In the genomic region with DNA sequence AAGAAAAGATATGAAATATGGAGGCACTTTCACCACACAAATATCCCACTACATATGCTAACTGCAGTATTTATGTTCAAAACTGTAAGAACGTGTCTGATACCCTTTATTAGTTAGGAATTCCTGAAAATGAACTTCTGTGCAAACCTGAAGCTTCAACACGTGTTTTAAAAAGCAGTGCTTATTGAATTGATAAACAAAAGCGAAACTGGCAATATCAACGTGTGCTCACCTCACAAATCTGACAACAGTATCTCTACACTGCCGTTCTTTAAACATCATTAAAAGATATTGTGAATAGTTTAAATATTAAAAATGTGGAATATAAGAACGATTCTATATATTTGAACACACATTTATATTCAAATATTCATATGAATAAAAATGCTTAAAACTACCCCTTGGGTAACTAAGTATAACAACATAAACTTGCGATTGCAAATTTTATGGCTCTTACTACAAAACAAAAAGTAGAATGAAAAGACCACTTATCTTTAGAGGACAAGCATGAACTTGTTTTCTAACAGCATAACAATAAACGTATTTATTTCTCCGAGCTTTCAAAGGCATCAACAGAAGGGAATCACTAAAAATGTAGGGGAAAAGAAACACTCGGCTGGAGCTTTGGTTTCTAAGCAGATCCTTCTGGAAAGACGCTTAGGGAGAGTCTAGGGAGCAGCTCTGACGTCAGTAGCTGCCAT, we compare ENCODE assay signal across 8 cellular contexts. TPM values are rescaled to one million over a fixed set of nuclear protein-coding genes. Genes with fewer than 3 reads are reported as not detected.
DNase-seq lines count a peak whose midpoint lies in the region; ATAC-seq and TF ChIP-seq lines count a peak whose summit lies in the region.

A gene (minus strand): TSS at position 670 of the 701 bp plus-strand sequence. CDS start 17,738 bp downstream, outside the sequence.

- DNase-seq in HCT116 (ENCODE audit: low read depth, low spot score) (no peak), T-helper 17 cell (no peak), esophagus muscularis mucosa (ENCODE audit: extremely low spot score) (no peak), neuronal stem cell (ENCODE audit: low spot score) (no peak), NK-92 (lab: John Stamatoyannopoulos, UW; ENCODE audit: unreplicated experiment) (no peak)
- no peak for DNase-seq in stimulated activated CD4-positive, alpha-beta T cell treated with anti-CD3 and anti-CD28 coated beads, Interleukin-1b, Interleukin-23, amount 100 ng/mL, for 48 hours

- peaks cover 18% of the 10 kb centered on the region for H3K4me1 Mint-ChIP-seq in T-helper 17 cell

- peak within 1 kb of the TSS; percentile 93 for H3K4me3 ChIP-seq in BLaER1
- peak within 1 kb of the TSS; percentile 57 to 61 for H3K4me3 ChIP-seq in HCT116 (replicated peaks in 1 of 2; ENCODE audit: low read depth in 1 of 2, low read length in 2 of 2)
- H3K4me3 ChIP-seq in esophagus muscularis mucosa, result peak within 1 kb of the TSS; percentile 69 to 90 (median 81)
- H3K4me3 ChIP-seq in neuronal stem cell (ENCODE audit: low read length in 2 of 2), result peak within 1 kb of the TSS; percentile 56 to 88

- no peaks in the 10 kb centered on the region for H3K9me2 ChIP-seq in HCT116 (ENCODE audit: insufficient read depth)

- H2AFZ ChIP-seq in HCT116 (ENCODE audit: low read depth, low read length, poor library complexity, severe bottlenecking) (peak within 1 kb of the TSS; percentile 5), neuronal stem cell (ENCODE audit: low read length) (peak within 1 kb of the TSS; percentile 96)

- H3K4me2 ChIP-seq in BLaER1 (peak within 1 kb of the TSS; percentile 90), HCT116 (ENCODE audit: low read length) (peak within 1 kb of the TSS; percentile 86), neuronal stem cell (ENCODE audit: insufficient read depth, low read length, poor library complexity, severe bottlenecking) (peak within 1 kb of the TSS; percentile 88)

- H3K27me3 Mint-ChIP-seq in T-helper 17 cell, result no peaks in the 10 kb centered on the region

- POLR2A ChIA-PET in HCT116 (lab: Charles Lee), result interaction anchor here (1.4 to 1.6 kb wide), 2 partner anchors 9 to 30 kb away, joined by 3 to 4 read pairs; a partner anchor contains a TSS

- no peak for TF ChIP-seq EP300 in esophagus muscularis mucosa (IDR thresholded peaks at IDR 0.05)

- H2BK12ac ChIP-seq in neuronal stem cell (ENCODE audit: low read length), result peak within 1 kb of the TSS; percentile 58

- peak within 1 kb of the TSS; percentile 88 for H3K27ac ChIP-seq in BLaER1
- peak within 1 kb of the TSS; percentile 90 for H3K27ac ChIP-seq in HCT116 (ENCODE audit: low read depth, low read length)
- peak within 1 kb of the TSS; percentile 99 to 100 (median 100) for H3K27ac ChIP-seq in esophagus muscularis mucosa (replicated peaks in 1 of 4)
- H3K27ac ChIP-seq in neuronal stem cell (replicated peaks; ENCODE audit: low read length), result peak within 1 kb of the TSS; percentile 83

- no peak within 1 kb of the TSS for H2AK5ac ChIP-seq in neuronal stem cell (ENCODE audit: low read depth, low read length)

- no TSS peak for BruUV-seq in HCT116 (replicated peaks; lab: Mats Ljungman, UMichigan)

- peak within 1 kb of the TSS; percentile 72 for H4K91ac ChIP-seq in neuronal stem cell (ENCODE audit: low read depth, low read length, poor library complexity)

- TF ChIP-seq CTCF in HCT116 (IDR thresholded peaks at IDR 0.05 in 2 of 3, conservative IDR thresholded peaks at IDR 0.05 in 1 of 3; ENCODE audit: borderline replicate concordance in 1 of 3, insufficient read depth in 1 of 3, low read depth in 2 of 3, low read length in 2 of 3) (no peak), esophagus muscularis mucosa (IDR thresholded peaks at IDR 0.05) (no peak)

- peak within 1 kb of the TSS; percentile 96 for H3K4me3 Mint-ChIP-seq in T-helper 17 cell

- peak within 1 kb of the TSS; percentile 72 for H2BK120ac ChIP-seq in neuronal stem cell (ENCODE audit: low read depth, low read length)

- TF ChIP-seq RAD21 in HCT116 (IDR thresholded peaks at IDR 0.05; ENCODE audit: low read depth), result no peak

- H2BK5ac ChIP-seq in neuronal stem cell (ENCODE audit: low read length), result peak within 1 kb of the TSS; percentile 66

- H3K14ac ChIP-seq in neuronal stem cell (ENCODE audit: low read length), result peak within 1 kb of the TSS; percentile 82

- peaks cover 5% of the 10 kb centered on the region; the same call in 1 of the 2 replicates for H4K20me1 ChIP-seq in BLaER1
- H4K20me1 ChIP-seq in HCT116 (ENCODE audit: insufficient read depth), result no peaks in the 10 kb centered on the region

- H3K79me2 ChIP-seq in HCT116 (ENCODE audit: insufficient read depth, low read length), result no peaks in the 10 kb centered on the region

- intact Hi-C loops in HCT116 (cut with micrococcal nuclease), result loop anchor here (5.0 kb wide), 1 partner anchor 193 kb away; a partner anchor contains a TSS
- intact Hi-C loops in esophagus muscularis mucosa (cut with DNase I), result loop anchor here (5.0 to 10.0 kb wide), 2 partner anchors 193 to 199 kb away; a partner anchor contains a TSS

- H3K36me3 Mint-ChIP-seq in T-helper 17 cell (ENCODE audit: low read depth), result no peaks in the 10 kb centered on the region

- TF ChIP-seq POLR2A in HCT116 (IDR thresholded peaks at IDR 0.05; ENCODE audit: borderline replicate concordance, extremely low read depth, insufficient read depth, insufficient read length) (no peak), esophagus muscularis mucosa (IDR thresholded peaks at IDR 0.05; ENCODE audit: low read depth) (no peak)

- WGBS in esophagus muscularis mucosa, result 21% methylated on average over 12 of the region's 12 CpGs
- WGBS in neuronal stem cell (ENCODE audit: extremely low coverage in 2 of 2, insufficient read length in 2 of 2, insufficient replicate concordance in 1 of 2), 2 donors, result no CpG with 5 or more reads among the region's 12 CpGs

- H3K9ac ChIP-seq in BLaER1 (peak within 1 kb of the TSS; percentile 84), HCT116 (ENCODE audit: low read length) (peak within 1 kb of the TSS; percentile 75), neuronal stem cell (ENCODE audit: low read depth, low read length, poor library complexity) (peak within 1 kb of the TSS; percentile 81)

- no peak within 1 kb of the TSS for H4K8ac ChIP-seq in neuronal stem cell (ENCODE audit: low read depth, low read length)

- H3K9me3 ChIP-seq in BLaER1, result no peaks in the 10 kb centered on the region
- H3K9me3 ChIP-seq in HCT116 (ENCODE audit: control insufficient read depth in 1 of 2, insufficient read depth in 1 of 2, low read depth in 1 of 2, low read length in 2 of 2), result no peaks in the 10 kb centered on the region
- H3K9me3 ChIP-seq in T-helper 17 cell (ENCODE audit: control insufficient read depth, low read length, poor library complexity, severe bottlenecking), result no peaks in the 10 kb centered on the region
- H3K9me3 ChIP-seq in esophagus muscularis mucosa, result no peaks in the 10 kb centered on the region
- H3K9me3 ChIP-seq in neuronal stem cell (replicated peaks in 1 of 2; ENCODE audit: control insufficient read depth in 2 of 2, insufficient read depth in 1 of 2, low read depth in 1 of 2, low read length in 2 of 2), result peaks cover 2 to 3% of the 10 kb centered on the region in 2 donors

- peak within 1 kb of the TSS; percentile 89 for H3K4ac ChIP-seq in neuronal stem cell (ENCODE audit: low read length)

- peak within 1 kb of the TSS; percentile 38 for H2BK15ac ChIP-seq in neuronal stem cell (ENCODE audit: low read length)

- ATAC-seq in HCT116, result no peak
- ATAC-seq in T-helper 17 cell, result no peak
- ATAC-seq in HG03196 (IDR thresholded peaks at IDR 0.05; ENCODE audit: unreplicated experiment), result no peak

- CTCF ChIA-PET in HCT116 (lab: Charles Lee), result no interaction called here

- no peaks in the 10 kb centered on the region for H3K27me3 ChIP-seq in BLaER1
- no peaks in the 10 kb centered on the region for H3K27me3 ChIP-seq in HCT116 (ENCODE audit: insufficient read depth, low read length)
- H3K27me3 ChIP-seq in esophagus muscularis mucosa, result no peaks in the 10 kb centered on the region
- no peaks in the 10 kb centered on the region for H3K27me3 ChIP-seq in neuronal stem cell (ENCODE audit: control insufficient read depth in 3 of 3, insufficient read depth in 3 of 3, low read depth in 1 of 3, low read length in 3 of 3)

- H3K18ac ChIP-seq in neuronal stem cell (ENCODE audit: low read length), result peak within 1 kb of the TSS; percentile 98

- no peaks in the 10 kb centered on the region for H3K79me1 ChIP-seq in neuronal stem cell (ENCODE audit: low read depth, low read length)

- H3K23ac ChIP-seq in neuronal stem cell (ENCODE audit: low read depth, low read length, poor library complexity), result peak within 1 kb of the TSS; percentile 98

- peak within 1 kb of the TSS; percentile 94 for H3K27ac Mint-ChIP-seq in T-helper 17 cell

- RAD21 ChIA-PET in HCT116 (lab: Charles Lee; ENCODE audit: low non-redundant PET in 1 of 2, low total read pairs in 2 of 2, uncharacterized antibody in 2 of 2, unreplicated experiment in 2 of 2), result no interaction called here

- peaks cover 72% of the 10 kb centered on the region for H3K4me1 ChIP-seq in BLaER1
- H3K4me1 ChIP-seq in HCT116 (ENCODE audit: control insufficient read depth in 1 of 2, insufficient read depth in 2 of 2, low read length in 2 of 2), result peaks cover 11 to 29% of the 10 kb centered on the region in 2 experiments
- peaks cover 18 to 49% (median 38%) of the 10 kb centered on the region in 4 donors for H3K4me1 ChIP-seq in esophagus muscularis mucosa
- H3K4me1 ChIP-seq in neuronal stem cell (ENCODE audit: control insufficient read depth in 2 of 2, insufficient read depth in 1 of 2, low read depth in 1 of 2, low read length in 2 of 2), result peaks cover 4 to 5% of the 10 kb centered on the region in 2 donors

- H3K36me3 ChIP-seq in BLaER1 (peaks cover 14% of the 10 kb centered on the region), HCT116 (ENCODE audit: control insufficient read depth in 1 of 2, insufficient read depth in 2 of 2, low read length in 2 of 2) (peaks cover 7 to 12% of the 10 kb centered on the region in 2 experiments; a peak in 2 of 4 replicates), esophagus muscularis mucosa (peaks cover 0 to 8% (median 2%) of the 10 kb centered on the region in 4 donors), neuronal stem cell (replicated peaks in 1 of 2; ENCODE audit: control insufficient read depth in 2 of 2, insufficient read depth in 2 of 2, low read length in 2 of 2) (peaks cover 0 to 18% of the 10 kb centered on the region in 2 donors)

TF ChIP-seq in HCT116, 20 proteins besides CTCF, POLR2A, EP300 and RAD21 (continues in another document):
- TF ChIP-seq CBX3 (IDR thresholded peaks at IDR 0.05; ENCODE audit: low read depth) (no peak), ZFX (IDR thresholded peaks at IDR 0.05) (no peak)
- TF ChIP-seq, protein P1, sequence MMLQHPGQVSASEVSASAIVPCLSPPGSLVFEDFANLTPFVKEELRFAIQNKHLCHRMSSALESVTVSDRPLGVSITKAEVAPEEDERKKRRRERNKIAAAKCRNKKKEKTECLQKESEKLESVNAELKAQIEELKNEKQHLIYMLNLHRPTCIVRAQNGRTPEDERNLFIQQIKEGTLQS (IDR thresholded peaks at IDR 0.05), result no peak

RNA-seq across cellular contexts. Expression of the gene that starts here (rescaled TPM):
- total RNA-seq in HCT116 (2021; ENCODE audit: unreplicated experiment) (2.9 TPM), T-helper 17 cell (1 to 10 TPM; 2.1 to 3.3 TPM), esophagus muscularis mucosa (1 to 10 TPM in 1 of 4 donors, under 1 TPM in 3; 0.46 to 2.1 (median 0.57) TPM)
- polyA plus RNA-seq in HCT116 (2012), result 1.8 TPM in 2 replicates
- 0.17 TPM for polyA plus RNA-seq in neuronal stem cell (2013, experiment 1 of 2)
- polyA plus RNA-seq in neuronal stem cell (2013, experiment 2 of 2), result 0.18 TPM
